In genomic region chr6:30598912-30599624, GRCh38 we compare ENCODE assay signal across 20 cellular contexts. TPM values are rescaled to one million over a fixed set of nuclear protein-coding genes. Genes with fewer than 3 reads are reported as not detected.
DNase-seq lines count a peak whose midpoint lies in the region; ATAC-seq, FAIRE-seq and TF ChIP-seq lines count a peak whose summit lies in the region.
"Had no signal": no experiment of that assay in that cellular context is flagged by ENCODE, and none has a peak within 500 bp of the region (broad histone marks: within the 10 kb centered on the region; RNA-seq: fewer than 3 reads in every experiment).

No MANE protein-coding gene starts in this region.

- CTCF ChIA-PET in K562 (lab: Yijun Ruan, JAX; ENCODE audit: low intra/inter-chr PET ratio): no interaction called here
- CTCF ChIA-PET in PC-9 (lab: Charles Lee): interaction anchor here (0.7 to 1.5 kb wide), 3 partner anchors 15 to 54 kb away, joined by 3 to 4 read pairs (median 4); no protein-coding TSS in a partner anchor

- H3K9me1 ChIP-seq in K562 (ENCODE audit: control insufficient read depth, insufficient read depth, low read length): no peaks in the 10 kb centered on the region

- TF ChIP-seq CTCF in 22Rv1 (IDR thresholded peaks at IDR 0.05) (no peak), K562 (IDR thresholded peaks at IDR 0.05 in 2 of 3, conservative IDR thresholded peaks at IDR 0.05 in 1 of 3; ENCODE audit: insufficient read depth in 2 of 3, low read depth in 1 of 3, low read length in 3 of 3) (no peak), mesothelial cell of epicardium (IDR thresholded peaks at IDR 0.05; ENCODE audit: unreplicated experiment) (no peak), PC-9 (conservative IDR thresholded peaks at IDR 0.05) (no peak)

- no peak overlapping the region for H3K4me3 Mint-ChIP-seq in mesothelial cell of epicardium
- H3K4me3 Mint-ChIP-seq in activated T-helper 2 cell treated with anti-CD3 and anti-CD28 coated beads, Interferon-gamma antibody, Interleukin-2, Interleukin-4, amounts not matched to agents 10 μg/mL and 5 μg/mL and 100 μg/mL, durations not matched to agents 14 hours and 24 hours and 36 hours (ENCODE audit: low read depth): no peak overlapping the region

- H3K9me3 ChIP-seq in K562 (replicated peaks; ENCODE audit: control insufficient read depth, insufficient read depth, low read depth, low read length): no peaks in the 10 kb centered on the region
- no peaks in the 10 kb centered on the region for H3K9me3 ChIP-seq in PC-9 (ENCODE audit: insufficient read depth, low read depth)
- H3K9me3 ChIP-seq: HAP-1, SJSA1 had no signal

- H3K4me2 ChIP-seq in K562 (ENCODE audit: insufficient read depth, low read length) (no peak overlapping the region), PC-9 (no peak overlapping the region)
- H3K4me2 ChIP-seq: KMS-11 had no signal

- no TSS peak for BruUV-seq in K562 (replicated peaks; lab: Mats Ljungman, UMichigan)
- BruUV-seq in PC-9 (replicated peaks; lab: Mats Ljungman, UMichigan): no TSS peak

- 0 out of 2 replicates have a peak, but pooled peaks have one; percentile 25 for TF ChIP-seq POLR2A in GM12891 (IDR thresholded peaks at IDR 0.05; ENCODE audit: low read depth, low read length)
- TF ChIP-seq POLR2A in K562 (conservative IDR thresholded peaks at IDR 0.05): peak; percentile 56

- H3K27ac ChIP-seq in 22Rv1 (peak overlapping the region; percentile 36), K562 (ENCODE audit: extremely low read depth, low read depth, low read length) (no peak overlapping the region), PC-9 (no peak overlapping the region)
- H3K27ac ChIP-seq: KMS-11, SJSA1 had no signal

- H3K27ac Mint-ChIP-seq in mesothelial cell of epicardium: peak overlapping the region; percentile 76
- H3K27ac Mint-ChIP-seq in activated T-helper 2 cell treated with anti-CD3 and anti-CD28 coated beads, Interferon-gamma antibody, Interleukin-2, Interleukin-4, amounts not matched to agents 10 μg/mL and 5 μg/mL and 100 μg/mL, durations not matched to agents 14 hours and 24 hours and 36 hours: no peak overlapping the region

- no peaks in the 10 kb centered on the region for H3K27me3 Mint-ChIP-seq in mesothelial cell of epicardium (ENCODE audit: low read depth)
- H3K27me3 Mint-ChIP-seq in activated T-helper 2 cell treated with anti-CD3 and anti-CD28 coated beads, Interferon-gamma antibody, Interleukin-2, Interleukin-4, amounts not matched to agents 10 μg/mL and 5 μg/mL and 100 μg/mL, durations not matched to agents 14 hours and 24 hours and 36 hours (ENCODE audit: low read depth): no peaks in the 10 kb centered on the region

- H4K20me1 ChIP-seq in K562 (replicated peaks; ENCODE audit: control insufficient read depth, insufficient read depth, low read length) (peaks cover 7% of the 10 kb centered on the region; the same call in 1 of the 2 replicates), PC-9 (ENCODE audit: insufficient read depth) (peaks cover 9% of the 10 kb centered on the region)

- H3K4me3 ChIP-seq in K562 (no peak overlapping the region), PC-9 (no peak overlapping the region)
- H3K4me3 ChIP-seq: HAP-1, SJSA1 had no signal

- TF ChIP-seq EP300 in K562 (IDR thresholded peaks at IDR 0.05; ENCODE audit: low read length): no peak

- 84% methylated on average over 12 of the region's 12 CpGs for WGBS in K562 (ENCODE audit: insufficient coverage, low coverage, missing lambda C conversion rate)

- H2AFZ ChIP-seq in K562 (ENCODE audit: low read depth, low read length) (no peak overlapping the region), PC-9 (no peak overlapping the region)

- H3K9ac ChIP-seq in K562 (ENCODE audit: insufficient read depth in 1 of 2, low read depth in 2 of 2, low read length in 2 of 2): no peak overlapping the region; a peak in 1 of 4 replicates
- H3K9ac ChIP-seq: KMS-11 had no signal

- POLR2A ChIA-PET in K562 (lab: Yijun Ruan, JAX): interaction anchor here (0.9 to 13.5 kb wide), 10 partner anchors 8 to 118 kb away, joined by 4 to 310 read pairs (median 12); partner anchors contain the start of genes ABCF1, MDC1 and MRPS18B
- POLR2A ChIA-PET in PC-9 (lab: Charles Lee; ENCODE audit: unreplicated experiment): no interaction called here

- peaks cover 7% of the 10 kb centered on the region for H3K4me1 Mint-ChIP-seq in mesothelial cell of epicardium
- H3K4me1 Mint-ChIP-seq in activated T-helper 2 cell treated with anti-CD3 and anti-CD28 coated beads, Interferon-gamma antibody, Interleukin-2, Interleukin-4, amounts not matched to agents 10 μg/mL and 5 μg/mL and 100 μg/mL, durations not matched to agents 14 hours and 24 hours and 36 hours (ENCODE audit: low read depth): peaks cover 2% of the 10 kb centered on the region

- H3K36me3 ChIP-seq in K562 (ENCODE audit: control insufficient read depth, insufficient read depth, low read length) (peaks cover 70% of the 10 kb centered on the region), PC-9 (ENCODE audit: low read depth) (peaks cover 26% of the 10 kb centered on the region)

- no peaks in the 10 kb centered on the region for H3K9me3 Mint-ChIP-seq in mesothelial cell of epicardium
- H3K9me3 Mint-ChIP-seq in activated T-helper 2 cell treated with anti-CD3 and anti-CD28 coated beads, Interferon-gamma antibody, Interleukin-2, Interleukin-4, amounts not matched to agents 10 μg/mL and 5 μg/mL and 100 μg/mL, durations not matched to agents 14 hours and 24 hours and 36 hours: no peaks in the 10 kb centered on the region

- H3K79me2 ChIP-seq in K562 (ENCODE audit: control insufficient read depth, insufficient read depth, low read length): no peaks in the 10 kb centered on the region; the same call in 2 of the 3 replicates
- H3K79me2 ChIP-seq in PC-9 (ENCODE audit: low read depth): no peaks in the 10 kb centered on the region

- ATAC-seq in K562 (peak; percentile 6), GM19328 (IDR thresholded peaks at IDR 0.05; ENCODE audit: unreplicated experiment) (no peak)
- ATAC-seq: sciatic nerve had no signal

- in situ Hi-C loops in K562 (cut with MboI): loop anchor here (5.0 kb wide), 1 partner anchor 107 kb away; no protein-coding TSS in a partner anchor

- no peak for DNase-seq in GM12891 (ENCODE audit: insufficient read length, low spot score)
- DNase-seq in K562 (ENCODE audit: extremely low read depth in 1 of 4, low spot score in 3 of 4): no peak
- DNase-seq in mesothelial cell of epicardium (ENCODE audit: low spot score in 2 of 2, unreplicated experiment in 2 of 2): no peak
- no peak for DNase-seq in SKM-1 (lab: John Stamatoyannopoulos, UW; ENCODE audit: unreplicated experiment)
- no peak for DNase-seq in activated T-helper 2 cell treated with anti-CD3 and anti-CD28 coated beads, Interferon-gamma antibody, Interleukin-2, Interleukin-4, amounts not matched to agents 10 μg/mL and 5 μg/mL and 100 μg/mL, durations not matched to agents 14 hours and 24 hours and 36 hours (ENCODE audit: low spot score)
- DNase-seq in PC-9: no peak
- DNase-seq: activated gamma-delta T cell, aorta, foreskin melanocyte, midbrain, NCI-H1048, NCI-H2029, nucleus accumbens, T-helper 9 cell had no signal

- peaks cover 66% of the 10 kb centered on the region for H3F3A ChIP-seq in PC-9 (ENCODE audit: insufficient read depth, low read depth)

- no peaks in the 10 kb centered on the region for H3K9me2 ChIP-seq in PC-9 (ENCODE audit: insufficient read depth)

- H3K4me1 ChIP-seq in K562 (replicated peaks in 1 of 2; ENCODE audit: control insufficient read depth in 2 of 2, insufficient read depth in 2 of 2, low read length in 2 of 2) (peaks cover 4 to 11% of the 10 kb centered on the region in 2 experiments; a peak in 4 of 5 replicates), PC-9 (replicated peaks; ENCODE audit: insufficient read depth) (no peaks in the 10 kb centered on the region)
- H3K4me1 ChIP-seq: HAP-1, SJSA1 had no signal

- peaks cover 32% of the 10 kb centered on the region for H3K36me3 Mint-ChIP-seq in mesothelial cell of epicardium
- peaks cover 59% of the 10 kb centered on the region for H3K36me3 Mint-ChIP-seq in activated T-helper 2 cell treated with anti-CD3 and anti-CD28 coated beads, Interferon-gamma antibody, Interleukin-2, Interleukin-4, amounts not matched to agents 10 μg/mL and 5 μg/mL and 100 μg/mL, durations not matched to agents 14 hours and 24 hours and 36 hours (ENCODE audit: low read depth)

- no peaks in the 10 kb centered on the region for H3K27me3 ChIP-seq in K562 (ENCODE audit: control insufficient read depth in 2 of 2, insufficient read depth in 2 of 2, low read length in 2 of 2)
- H3K27me3 ChIP-seq in PC-9 (ENCODE audit: insufficient read depth, low read depth): no peaks in the 10 kb centered on the region
- H3K27me3 ChIP-seq: SJSA1 had no signal

- no peak for FAIRE-seq in GM12891 (lab: Jason Lieb, UNC)
- no peak for FAIRE-seq in K562 (lab: Jason Lieb, UNC)

- intact Hi-C loops in K562 (cut with micrococcal nuclease): no loop called here
- intact Hi-C loops in activated T-helper 2 cell treated with anti-CD3 and anti-CD28 coated beads, Interferon-gamma antibody, Interleukin-2, Interleukin-4, amounts not matched to agents 10 μg/mL and 5 μg/mL and 100 μg/mL, durations not matched to agents 14 hours and 24 hours and 36 hours (cut with micrococcal nuclease): loop anchor here (5.0 kb wide), 1 partner anchor 57 kb away; no protein-coding TSS in a partner anchor
- intact Hi-C loops in PC-9 (cut with micrococcal nuclease; ENCODE audit: unreplicated experiment): no loop called here

- no peak for TF ChIP-seq RAD21 in K562 (CRISPR knock-in tag; conservative IDR thresholded peaks at IDR 0.05 in 1 of 2, IDR thresholded peaks at IDR 0.05 in 1 of 2)

RNA-seq across cellular contexts. Expression of gene PPP1R10, which starts 18.0 kb away (rescaled TPM):
- 10.6 TPM for polyA plus RNA-seq in GM12891 (2012; ENCODE audit: low read depth, missing spikeins)
- 194 and 283 TPM in 2 replicates for total RNA-seq in K562 (2011; cell fraction: chromatin; rRNA removed; ENCODE audit: low replicate concordance)
- total RNA-seq in K562 (2011; cell fraction: nucleolus; rRNA removed): 176 and 243 TPM in 2 replicates
- 172 and 194 TPM in 2 replicates for total RNA-seq in K562 (2011; cell fraction: nucleoplasm; rRNA removed)
- total RNA-seq in K562 (2014; rRNA removed) (32.6 and 60.5 TPM in 2 replicates), K562 (2014; rRNA removed; fragmentation: Illumina TruSeq; extraction: Trizol) (49.7 TPM in 2 replicates), K562 (2015; rRNA removed; fragmentation: Illumina TruSeq; extraction: Trizol) (39.9 and 49.9 TPM in 2 replicates), K562 (2021) (65.5 and 69.9 TPM in 2 replicates), mesothelial cell of epicardium (107 to 120 TPM (median 117 TPM) in 3 replicates), PC-9 (2021) (47.6 and 69.5 TPM in 2 replicates)
- polyA plus RNA-seq in K562 (2011; rRNA removed) (19.4 and 28.1 TPM in 2 replicates), K562 (2014; fragmentation: Illumina TruSeq; extraction: Trizol) (31.3 and 61.2 TPM in 2 replicates), K562 (2014; fragmentation: Nextera tagmentation; extraction: Ambion mirVana) (10 to 100 TPM; 14.1 to 21.9 TPM), K562 (2014; rRNA removed) (26.8 and 30.4 TPM in 2 replicates)
- polyA plus RNA-seq in K562 (2011; cell fraction: cytosol; rRNA removed): 14.0 and 15.3 TPM in 2 replicates
- polyA plus RNA-seq in K562 (2011; cell fraction: nucleus; rRNA removed): 79.8 and 95.1 TPM in 2 replicates
- 38.2 and 56.5 TPM in 2 replicates for polyA plus RNA-seq in K562 (2012)
- polyA minus RNA-seq in K562 (2011; rRNA and poly(A)+ RNA removed): 111 and 152 TPM in 2 replicates
- polyA minus RNA-seq in K562 (2011; cell fraction: cytosol; rRNA and poly(A)+ RNA removed): 27.6 and 30.5 TPM in 2 replicates
- 193 and 329 TPM in 2 replicates for polyA minus RNA-seq in K562 (2011; cell fraction: nucleus; rRNA and poly(A)+ RNA removed)
- 96.7 and 102 TPM in 2 replicates for total RNA-seq in activated T-helper 2 cell treated with anti-CD3 and anti-CD28 coated beads, Interferon-gamma antibody, Interleukin-2, Interleukin-4, amounts not matched to agents 10 μg/mL and 5 μg/mL and 100 μg/mL, durations not matched to agents 14 hours and 24 hours and 36 hours

RNA-seq across cellular contexts. Expression of gene MRPS18B, which starts 18.6 kb away (rescaled TPM):
- polyA plus RNA-seq in GM12891 (2012; ENCODE audit: low read depth, missing spikeins): 94.9 TPM
- 34.1 and 72.7 TPM in 2 replicates for total RNA-seq in K562 (2011; cell fraction: chromatin; rRNA removed; ENCODE audit: low replicate concordance)
- 57.9 and 58.4 TPM in 2 replicates for total RNA-seq in K562 (2011; cell fraction: nucleolus; rRNA removed)
- total RNA-seq in K562 (2011; cell fraction: nucleoplasm; rRNA removed): 49.2 and 50.2 TPM in 2 replicates
- 134 and 143 TPM in 2 replicates for total RNA-seq in K562 (2014; rRNA removed)
- total RNA-seq in K562 (2014; rRNA removed; fragmentation: Illumina TruSeq; extraction: Trizol): 159 TPM in 2 replicates
- total RNA-seq in K562 (2015; rRNA removed; fragmentation: Illumina TruSeq; extraction: Trizol): 144 and 146 TPM in 2 replicates
- total RNA-seq in K562 (2021): 125 and 132 TPM in 2 replicates
- polyA plus RNA-seq in K562 (2011; rRNA removed): 177 and 178 TPM in 2 replicates
- 261 and 277 TPM in 2 replicates for polyA plus RNA-seq in K562 (2011; cell fraction: cytosol; rRNA removed)
- polyA plus RNA-seq in K562 (2011; cell fraction: nucleus; rRNA removed): 41.8 and 46.9 TPM in 2 replicates
- polyA plus RNA-seq in K562 (2012): 141 and 165 TPM in 2 replicates
- 285 and 292 TPM in 2 replicates for polyA plus RNA-seq in K562 (2014; fragmentation: Illumina TruSeq; extraction: Trizol)
- polyA plus RNA-seq in K562 (2014; fragmentation: Nextera tagmentation; extraction: Ambion mirVana): 100 to 1,000 TPM; 331 to 383 TPM
- 180 and 270 TPM in 2 replicates for polyA plus RNA-seq in K562 (2014; rRNA removed)
- 121 and 136 TPM in 2 replicates for polyA minus RNA-seq in K562 (2011; rRNA and poly(A)+ RNA removed)
- 91.8 and 121 TPM in 2 replicates for polyA minus RNA-seq in K562 (2011; cell fraction: cytosol; rRNA and poly(A)+ RNA removed)
- polyA minus RNA-seq in K562 (2011; cell fraction: nucleus; rRNA and poly(A)+ RNA removed): 25.8 and 35.7 TPM in 2 replicates
- total RNA-seq in mesothelial cell of epicardium: 29.8 to 33.5 TPM (median 30.2 TPM) in 3 replicates
- total RNA-seq in activated T-helper 2 cell treated with anti-CD3 and anti-CD28 coated beads, Interferon-gamma antibody, Interleukin-2, Interleukin-4, amounts not matched to agents 10 μg/mL and 5 μg/mL and 100 μg/mL, durations not matched to agents 14 hours and 24 hours and 36 hours: 71.9 and 74.9 TPM in 2 replicates
- 65.2 and 86.8 TPM in 2 replicates for total RNA-seq in PC-9 (2021)

RNA-seq across cellular contexts. Expression of gene ATAT1, which starts 27.6 kb away (rescaled TPM):
- polyA plus RNA-seq in GM12891 (2012; ENCODE audit: low read depth, missing spikeins): 10.0 TPM
- 24.6 and 28.0 TPM in 2 replicates for total RNA-seq in K562 (2011; cell fraction: chromatin; rRNA removed; ENCODE audit: low replicate concordance)
- total RNA-seq in K562 (2011; cell fraction: nucleolus; rRNA removed): 10.2 and 12.0 TPM in 2 replicates
- 21.6 and 43.5 TPM in 2 replicates for total RNA-seq in K562 (2011; cell fraction: nucleoplasm; rRNA removed)
- total RNA-seq in K562 (2014; rRNA removed) (1.00 and 2.9 TPM in 2 replicates), K562 (2014; rRNA removed; fragmentation: Illumina TruSeq; extraction: Trizol) (1.5 and 1.7 TPM in 2 replicates), K562 (2015; rRNA removed; fragmentation: Illumina TruSeq; extraction: Trizol) (1.6 and 1.7 TPM in 2 replicates), K562 (2021) (3.7 and 4.1 TPM in 2 replicates), mesothelial cell of epicardium (51.0 to 57.0 TPM (median 51.2 TPM) in 3 replicates), PC-9 (2021) (15.1 and 29.4 TPM in 2 replicates)
- polyA plus RNA-seq in K562 (2011; rRNA removed) (4.2 and 7.4 TPM in 2 replicates), K562 (2014; fragmentation: Illumina TruSeq; extraction: Trizol) (4.3 and 5.8 TPM in 2 replicates), K562 (2014; fragmentation: Nextera tagmentation; extraction: Ambion mirVana) (under 1 TPM; 0.65 to 0.71 TPM), K562 (2014; rRNA removed) (4.9 and 5.1 TPM in 2 replicates)
- 4.0 and 6.1 TPM in 2 replicates for polyA plus RNA-seq in K562 (2011; cell fraction: cytosol; rRNA removed)
- polyA plus RNA-seq in K562 (2011; cell fraction: nucleus; rRNA removed): 38.2 and 41.0 TPM in 2 replicates
- 4.5 and 6.2 TPM in 2 replicates for polyA plus RNA-seq in K562 (2012)
- 3.3 and 3.9 TPM in 2 replicates for polyA minus RNA-seq in K562 (2011; rRNA and poly(A)+ RNA removed)
- 1.5 and 2.3 TPM in 2 replicates for polyA minus RNA-seq in K562 (2011; cell fraction: cytosol; rRNA and poly(A)+ RNA removed)
- polyA minus RNA-seq in K562 (2011; cell fraction: nucleus; rRNA and poly(A)+ RNA removed): 4.8 and 7.0 TPM in 2 replicates
- total RNA-seq in activated T-helper 2 cell treated with anti-CD3 and anti-CD28 coated beads, Interferon-gamma antibody, Interleukin-2, Interleukin-4, amounts not matched to agents 10 μg/mL and 5 μg/mL and 100 μg/mL, durations not matched to agents 14 hours and 24 hours and 36 hours: 11.8 and 13.9 TPM in 2 replicates

RNA-seq across cellular contexts. Expression of gene ABCF1, which starts 27.8 kb away (rescaled TPM):
- 48.8 TPM for polyA plus RNA-seq in GM12891 (2012; ENCODE audit: low read depth, missing spikeins)
- total RNA-seq in K562 (2011; cell fraction: chromatin; rRNA removed; ENCODE audit: low replicate concordance): 106 and 144 TPM in 2 replicates
- total RNA-seq in K562 (2011; cell fraction: nucleolus; rRNA removed): 68.8 and 74.0 TPM in 2 replicates
- 67.5 and 78.2 TPM in 2 replicates for total RNA-seq in K562 (2011; cell fraction: nucleoplasm; rRNA removed)
- total RNA-seq in K562 (2014; rRNA removed) (149 and 166 TPM in 2 replicates), K562 (2014; rRNA removed; fragmentation: Illumina TruSeq; extraction: Trizol) (102 and 114 TPM in 2 replicates), K562 (2015; rRNA removed; fragmentation: Illumina TruSeq; extraction: Trizol) (137 and 138 TPM in 2 replicates), K562 (2021) (120 and 138 TPM in 2 replicates), mesothelial cell of epicardium (71.4 to 73.6 TPM (median 71.5 TPM) in 3 replicates), PC-9 (2021) (64.0 and 73.7 TPM in 2 replicates)
- polyA plus RNA-seq in K562 (2011; rRNA removed) (47.4 and 53.0 TPM in 2 replicates), K562 (2014; fragmentation: Illumina TruSeq; extraction: Trizol) (193 and 194 TPM in 2 replicates), K562 (2014; fragmentation: Nextera tagmentation; extraction: Ambion mirVana) (10 to 100 TPM; 41.6 to 43.5 TPM), K562 (2014; rRNA removed) (91.6 and 95.4 TPM in 2 replicates)
- 55.5 and 68.2 TPM in 2 replicates for polyA plus RNA-seq in K562 (2011; cell fraction: cytosol; rRNA removed)
- polyA plus RNA-seq in K562 (2011; cell fraction: nucleus; rRNA removed): 107 and 119 TPM in 2 replicates
- 94.3 and 135 TPM in 2 replicates for polyA plus RNA-seq in K562 (2012)
- 64.1 and 88.2 TPM in 2 replicates for polyA minus RNA-seq in K562 (2011; rRNA and poly(A)+ RNA removed)
- polyA minus RNA-seq in K562 (2011; cell fraction: cytosol; rRNA and poly(A)+ RNA removed): 70.7 and 87.6 TPM in 2 replicates
- polyA minus RNA-seq in K562 (2011; cell fraction: nucleus; rRNA and poly(A)+ RNA removed): 30.8 and 44.9 TPM in 2 replicates
- 102 and 112 TPM in 2 replicates for total RNA-seq in activated T-helper 2 cell treated with anti-CD3 and anti-CD28 coated beads, Interferon-gamma antibody, Interleukin-2, Interleukin-4, amounts not matched to agents 10 μg/mL and 5 μg/mL and 100 μg/mL, durations not matched to agents 14 hours and 24 hours and 36 hours

RNA-seq across cellular contexts. Expression of gene PRR3, which starts 42.0 kb away (rescaled TPM):
- 12.4 TPM for polyA plus RNA-seq in GM12891 (2012; ENCODE audit: low read depth, missing spikeins)
- total RNA-seq in K562 (2011; cell fraction: chromatin; rRNA removed; ENCODE audit: low replicate concordance): 30.7 and 40.4 TPM in 2 replicates
- 17.5 and 18.5 TPM in 2 replicates for total RNA-seq in K562 (2011; cell fraction: nucleolus; rRNA removed)
- 28.0 and 48.3 TPM in 2 replicates for total RNA-seq in K562 (2011; cell fraction: nucleoplasm; rRNA removed)
- total RNA-seq in K562 (2014; rRNA removed) (25.3 and 27.7 TPM in 2 replicates), K562 (2014; rRNA removed; fragmentation: Illumina TruSeq; extraction: Trizol) (22.5 and 23.5 TPM in 2 replicates), K562 (2015; rRNA removed; fragmentation: Illumina TruSeq; extraction: Trizol) (31.9 and 33.6 TPM in 2 replicates), K562 (2021) (28.8 and 31.4 TPM in 2 replicates), mesothelial cell of epicardium (23.7 to 25.5 TPM (median 23.9 TPM) in 3 replicates), PC-9 (2021) (14.7 and 16.9 TPM in 2 replicates)
- polyA plus RNA-seq in K562 (2011; rRNA removed) (38.6 and 44.3 TPM in 2 replicates), K562 (2014; fragmentation: Illumina TruSeq; extraction: Trizol) (52.2 and 59.6 TPM in 2 replicates), K562 (2014; fragmentation: Nextera tagmentation; extraction: Ambion mirVana) (10 to 100 TPM; 23.9 to 26.6 TPM), K562 (2014; rRNA removed) (34.6 and 38.0 TPM in 2 replicates)
- polyA plus RNA-seq in K562 (2011; cell fraction: cytosol; rRNA removed): 57.5 and 64.8 TPM in 2 replicates
- polyA plus RNA-seq in K562 (2011; cell fraction: nucleus; rRNA removed): 41.6 and 45.0 TPM in 2 replicates
- polyA plus RNA-seq in K562 (2012): 19.5 and 24.7 TPM in 2 replicates
- 46.0 and 47.8 TPM in 2 replicates for polyA minus RNA-seq in K562 (2011; rRNA and poly(A)+ RNA removed)
- polyA minus RNA-seq in K562 (2011; cell fraction: cytosol; rRNA and poly(A)+ RNA removed): 13.3 and 18.6 TPM in 2 replicates
- polyA minus RNA-seq in K562 (2011; cell fraction: nucleus; rRNA and poly(A)+ RNA removed): 12.8 and 21.0 TPM in 2 replicates
- total RNA-seq in activated T-helper 2 cell treated with anti-CD3 and anti-CD28 coated beads, Interferon-gamma antibody, Interleukin-2, Interleukin-4, amounts not matched to agents 10 μg/mL and 5 μg/mL and 100 μg/mL, durations not matched to agents 14 hours and 24 hours and 36 hours: 35.0 and 36.6 TPM in 2 replicates
